Comparison of ENCODE assay signal across 13 cellular contexts in genomic region chr6:70411542-70411941, GRCh38. TPM values are rescaled to one million over a fixed set of nuclear protein-coding genes. Genes with fewer than 3 reads are reported as not detected.
A peak's percentile ranks its signal among the peaks of the same experiment; 100 is the strongest.
DNase-seq lines count a peak whose midpoint lies in the region; ATAC-seq and TF ChIP-seq lines count a peak whose summit lies in the region.
"Had no signal": no experiment of that assay in that cellular context is flagged by ENCODE, and none has a peak within 500 bp of the region (broad histone marks: within the 10 kb centered on the region; RNA-seq: fewer than 3 reads in every experiment).

No MANE protein-coding gene starts in this region.

- H4K8ac ChIP-seq in mesenchymal stem cell (ENCODE audit: low read length), result no peak overlapping the region

- peaks cover 4% of the 10 kb centered on the region for H3K79me1 ChIP-seq in mesenchymal stem cell (replicated peaks; ENCODE audit: low read length, poor library complexity, severe bottlenecking)

- H3K14ac ChIP-seq in mesenchymal stem cell (ENCODE audit: low read length in 2 of 2), result no peak overlapping the region

- H3K4me1 Mint-ChIP-seq in activated naive CD4-positive, alpha-beta T cell treated with anti-CD3 and anti-CD28 coated beads, Interleukin-2, amount 10 ng/mL, durations not matched to agents 7 days and 5 days, result peaks cover 25% of the 10 kb centered on the region
- H3K4me1 Mint-ChIP-seq in T-helper 17 cell, result peaks cover 22% of the 10 kb centered on the region
- peaks cover 25% of the 10 kb centered on the region for H3K4me1 Mint-ChIP-seq in stimulated activated memory B cell treated with anti-CD40 and anti-IgM and Interleukin-4, amounts not matched to agents 10 μg/mL and 1 μg/mL and 100 μg/mL, for 72 hours

- H3K9me3 ChIP-seq in T-helper 17 cell (ENCODE audit: control insufficient read depth, low read length, poor library complexity, severe bottlenecking) (no peaks in the 10 kb centered on the region), mesenchymal stem cell (ENCODE audit: control insufficient read depth, low read length) (no peaks in the 10 kb centered on the region)
- H3K9me3 ChIP-seq: SJCRH30, stomach had no signal

- H2BK5ac ChIP-seq in mesenchymal stem cell (ENCODE audit: low read depth, low read length, poor library complexity, severe bottlenecking), result no peak overlapping the region

- H3K23ac ChIP-seq in mesenchymal stem cell (ENCODE audit: low read length in 2 of 2), result no peak overlapping the region

- TF ChIP-seq POLR2A in erythroblast (IDR thresholded peaks at IDR 0.05; ENCODE audit: low read length), result no peak

- no peaks in the 10 kb centered on the region for H3K27me3 ChIP-seq in mesenchymal stem cell (ENCODE audit: control insufficient read depth in 1 of 2, insufficient read depth in 1 of 2, low read length in 2 of 2)
- H3K27me3 ChIP-seq: SJCRH30, stomach had no signal

- H3K27ac ChIP-seq in mesenchymal stem cell (ENCODE audit: low read length, poor library complexity, severe bottlenecking), result no peak overlapping the region
- H3K27ac ChIP-seq: SJCRH30, stomach had no signal

- no peak for TF ChIP-seq CTCF in fibroblast of villous mesenchyme (IDR thresholded peaks at IDR 0.05; ENCODE audit: insufficient read depth, low read depth, low read length)

- H2BK15ac ChIP-seq in mesenchymal stem cell (ENCODE audit: low read depth, poor library complexity, severe bottlenecking), result no peak overlapping the region

- peaks cover 3% of the 10 kb centered on the region for H3K4me1 ChIP-seq in mesenchymal stem cell (ENCODE audit: control insufficient read depth, insufficient read depth, low read depth, low read length)

- H3K4me3 ChIP-seq in fibroblast of villous mesenchyme (ENCODE audit: low read depth, low read length) (no peak overlapping the region), mesenchymal stem cell (ENCODE audit: insufficient read depth in 1 of 2, low read depth in 1 of 2, low read length in 2 of 2) (no peak overlapping the region)

- H3K36me3 Mint-ChIP-seq in activated naive CD4-positive, alpha-beta T cell treated with anti-CD3 and anti-CD28 coated beads, Interleukin-2, amount 10 ng/mL, durations not matched to agents 7 days and 5 days, result peaks cover 5% of the 10 kb centered on the region
- peaks cover 5% of the 10 kb centered on the region for H3K36me3 Mint-ChIP-seq in T-helper 17 cell (ENCODE audit: low read depth)
- H3K36me3 Mint-ChIP-seq in stimulated activated memory B cell treated with anti-CD40 and anti-IgM and Interleukin-4, amounts not matched to agents 10 μg/mL and 1 μg/mL and 100 μg/mL, for 72 hours, result no peaks in the 10 kb centered on the region

- DNase-seq in activated naive CD4-positive, alpha-beta T cell treated with anti-CD3 and anti-CD28 coated beads, Interleukin-2, amount 10 ng/mL, durations not matched to agents 7 days and 5 days, result no peak
- DNase-seq in activated naive CD4-positive, alpha-beta T cell treated with anti-CD3 and anti-CD28 coated beads, Interleukin-2, amount 50 U/mL, for 16 hours, result no peak
- DNase-seq in T-helper 17 cell (no peak), fibroblast of villous mesenchyme (ENCODE audit: low read depth) (peak; percentile 29), NCI-H82 (lab: John Stamatoyannopoulos, UW) (no peak), erythroblast (lab: John Stamatoyannopoulos, UW) (no peak), mesenchymal stem cell (no peak)
- DNase-seq: dermis blood vessel endothelial cell, GOT3, NCI-H446, stomach had no signal

- H4K91ac ChIP-seq in mesenchymal stem cell (ENCODE audit: low read length), result no peak overlapping the region

- no peaks in the 10 kb centered on the region for H3K36me3 ChIP-seq in mesenchymal stem cell (ENCODE audit: control insufficient read depth in 1 of 2, insufficient read depth in 2 of 2, low read depth in 1 of 2, low read length in 2 of 2)
- H3K36me3 ChIP-seq: SJCRH30, stomach had no signal

- ATAC-seq in T-helper 17 cell, result no peak
- ATAC-seq in stimulated activated memory B cell treated with anti-CD40 and anti-IgM and Interleukin-4, amounts not matched to agents 10 μg/mL and 1 μg/mL and 100 μg/mL, for 72 hours, result no peak

- WGBS in mesenchymal stem cell, result 89% methylated on average over 1 of the region's 4 CpGs

- peaks cover 14% of the 10 kb centered on the region for H3K27me3 Mint-ChIP-seq in activated naive CD4-positive, alpha-beta T cell treated with anti-CD3 and anti-CD28 coated beads, Interleukin-2, amount 10 ng/mL, durations not matched to agents 7 days and 5 days
- H3K27me3 Mint-ChIP-seq in T-helper 17 cell, result no peaks in the 10 kb centered on the region
- H3K27me3 Mint-ChIP-seq in stimulated activated memory B cell treated with anti-CD40 and anti-IgM and Interleukin-4, amounts not matched to agents 10 μg/mL and 1 μg/mL and 100 μg/mL, for 72 hours, result no peaks in the 10 kb centered on the region

- no peak overlapping the region for H2BK12ac ChIP-seq in mesenchymal stem cell (ENCODE audit: low read length in 2 of 2)

- no peak overlapping the region for H3K9ac ChIP-seq in mesenchymal stem cell (ENCODE audit: low read length)

- no peak overlapping the region for H2AFZ ChIP-seq in mesenchymal stem cell (ENCODE audit: low read depth, low read length)

- H2BK120ac ChIP-seq in mesenchymal stem cell (ENCODE audit: low read depth, low read length), result no peak overlapping the region

- H3K4me2 ChIP-seq in mesenchymal stem cell (ENCODE audit: low read length, poor library complexity, severe bottlenecking), result no peak overlapping the region

- no peak overlapping the region for H3K4ac ChIP-seq in mesenchymal stem cell (ENCODE audit: low read depth in 1 of 2, low read length in 2 of 2)

- H3K9me3 Mint-ChIP-seq in activated naive CD4-positive, alpha-beta T cell treated with anti-CD3 and anti-CD28 coated beads, Interleukin-2, amount 10 ng/mL, durations not matched to agents 7 days and 5 days, result no peaks in the 10 kb centered on the region
- H3K9me3 Mint-ChIP-seq in stimulated activated memory B cell treated with anti-CD40 and anti-IgM and Interleukin-4, amounts not matched to agents 10 μg/mL and 1 μg/mL and 100 μg/mL, for 72 hours, result no peaks in the 10 kb centered on the region

- H3K27ac Mint-ChIP-seq in activated naive CD4-positive, alpha-beta T cell treated with anti-CD3 and anti-CD28 coated beads, Interleukin-2, amount 10 ng/mL, durations not matched to agents 7 days and 5 days, result no peak overlapping the region
- no peak overlapping the region for H3K27ac Mint-ChIP-seq in T-helper 17 cell
- no peak overlapping the region for H3K27ac Mint-ChIP-seq in stimulated activated memory B cell treated with anti-CD40 and anti-IgM and Interleukin-4, amounts not matched to agents 10 μg/mL and 1 μg/mL and 100 μg/mL, for 72 hours

- H3K4me3 Mint-ChIP-seq in activated naive CD4-positive, alpha-beta T cell treated with anti-CD3 and anti-CD28 coated beads, Interleukin-2, amount 10 ng/mL, durations not matched to agents 7 days and 5 days, result peak overlapping the region; percentile 92
- H3K4me3 Mint-ChIP-seq in T-helper 17 cell, result peak overlapping the region; percentile 47
- peak overlapping the region; percentile 5 for H3K4me3 Mint-ChIP-seq in stimulated activated memory B cell treated with anti-CD40 and anti-IgM and Interleukin-4, amounts not matched to agents 10 μg/mL and 1 μg/mL and 100 μg/mL, for 72 hours

- CTCF ChIA-PET in activated naive CD4-positive, alpha-beta T cell treated with anti-CD3 and anti-CD28 coated beads, Interleukin-2, amount 10 ng/mL, durations not matched to agents 7 days and 5 days (lab: Charles Lee), result no interaction called here

- no peak overlapping the region for H2AK5ac ChIP-seq in mesenchymal stem cell (ENCODE audit: low read length, severe bottlenecking)

- no peak overlapping the region for H3K18ac ChIP-seq in mesenchymal stem cell (ENCODE audit: low read depth in 1 of 2, low read length in 2 of 2)

RNA-seq across cellular contexts. Expression of gene FAM135A, which starts 1.8 kb away (rescaled TPM):
- 1 to 10 TPM; 5.8 to 8.1 TPM for total RNA-seq in T-helper 17 cell
- total RNA-seq in fibroblast of villous mesenchyme, result 18.4 and 29.4 TPM in 2 replicates
- polyA plus RNA-seq in mesenchymal stem cell (2013, experiment 1 of 2), result 4.1 TPM
- polyA plus RNA-seq in mesenchymal stem cell (2013, experiment 2 of 2), result 4.8 TPM

Comparison
In these comparisons a context has a peak if more than half of its experiments do, and no peak if none do; other contexts are left out.
1. H3K4me3 Mint-ChIP-seq: peak in every context shown above with its lines; median percentile 92 in activated naive CD4-positive, alpha-beta T cell treated with anti-CD3 and anti-CD28 coated beads, Interleukin-2, amount 10 ng/mL, durations not matched to agents 7 days and 5 days; 47 in T-helper 17 cell; 5 in stimulated activated memory B cell treated with anti-CD40 and anti-IgM and Interleukin-4, amounts not matched to agents 10 μg/mL and 1 μg/mL and 100 μg/mL, for 72 hours.